20 cellular contexts compared by ENCODE assay signal in genomic region chr20:62135573-62136266, GRCh38. TPM values are rescaled to one million over a fixed set of nuclear protein-coding genes. Genes with fewer than 3 reads are reported as not detected.
A peak's percentile ranks its signal among the peaks of the same experiment; 100 is the strongest.
DNase-seq lines count a peak whose midpoint lies in the region; ATAC-seq, FAIRE-seq and TF ChIP-seq lines count a peak whose summit lies in the region.
"Had no signal": no experiment of that assay in that cellular context is flagged by ENCODE, and none has a peak within 500 bp of the region (broad histone marks: within the 10 kb centered on the region; RNA-seq: fewer than 3 reads in every experiment).

No MANE protein-coding gene starts in this region.

- peaks cover 62% of the 10 kb centered on the region for H3K36me3 Mint-ChIP-seq in activated CD4-positive, alpha-beta memory T cell treated with anti-CD3 and anti-CD28 coated beads for 36 hours
- peaks cover 86% of the 10 kb centered on the region for H3K36me3 Mint-ChIP-seq in activated CD4-positive, alpha-beta memory T cell treated with anti-CD3 and anti-CD28 coated beads, Interleukin-2, amount 10 ng/mL, durations not matched to agents 7 days and 5 days (ENCODE audit: low read depth)
- H3K36me3 Mint-ChIP-seq in stimulated activated naive B cell treated with anti-CD40 and anti-IgM and Interleukin-4, amounts not matched to agents 10 μg/mL and 1 μg/mL and 100 μg/mL, for 72 hours, result peaks cover 45 to 82% of the 10 kb centered on the region in 2 donors
- peaks cover 83% of the 10 kb centered on the region for H3K36me3 Mint-ChIP-seq in WTC11

- DNase-seq in activated CD4-positive, alpha-beta memory T cell treated with anti-CD3 and anti-CD28 coated beads for 36 hours, result no peak
- no peak for DNase-seq in activated CD4-positive, alpha-beta memory T cell treated with anti-CD3 and anti-CD28 coated beads, Interleukin-2, amount 10 ng/mL, durations not matched to agents 7 days and 5 days
- DNase-seq in RWPE2 (ENCODE audit: low spot score) (no peak), right lobe of liver (no peak), D721Med (ENCODE audit: insufficient read length, low spot score) (no peak), WTC11 (ENCODE audit: low spot score) (no peak), body of pancreas (no peak)
- DNase-seq in stimulated activated naive B cell treated with anti-CD40 and anti-IgM and Interleukin-4, amounts not matched to agents 10 μg/mL and 1 μg/mL and 100 μg/mL, for 72 hours, result no peak
- DNase-seq: 8988T; activated CD4-positive, alpha-beta T cell treated with anti-CD3 and anti-CD28 coated beads for 4 hours; activated naive CD4-positive, alpha-beta T cell treated with anti-CD3 and anti-CD28 coated beads, Interleukin-2, amount 50 U/mL, for 16 hours; left colon; NCI-H1436 treated with DMSO at 0.1 percent for 48 hours; NCI-H774; PC-9; small intestine; stimulated activated CD4-positive, alpha-beta T cell treated with anti-CD3 and anti-CD28 coated beads, Interleukin-4, amount 100 ng/mL, for 24 hours had no signal

- TF ChIP-seq POLR2A in right lobe of liver (IDR thresholded peaks at IDR 0.05) (no peak), body of pancreas (IDR thresholded peaks at IDR 0.05) (no peak)

- H3K27ac ChIP-seq in RWPE2 (ENCODE audit: poor library complexity, severe bottlenecking) (no peak overlapping the region), right lobe of liver (peak overlapping the region in 2 of 3 donors; percentile 3 to 47), body of pancreas (no peak overlapping the region)
- H3K27ac ChIP-seq: BLaER1, epithelial cell of prostate, PC-9 had no signal

- no peaks in the 10 kb centered on the region for H3K9me3 Mint-ChIP-seq in activated CD4-positive, alpha-beta memory T cell treated with anti-CD3 and anti-CD28 coated beads for 36 hours
- no peaks in the 10 kb centered on the region for H3K9me3 Mint-ChIP-seq in activated CD4-positive, alpha-beta memory T cell treated with anti-CD3 and anti-CD28 coated beads, Interleukin-2, amount 10 ng/mL, durations not matched to agents 7 days and 5 days
- no peaks in the 10 kb centered on the region for H3K9me3 Mint-ChIP-seq in stimulated activated naive B cell treated with anti-CD40 and anti-IgM and Interleukin-4, amounts not matched to agents 10 μg/mL and 1 μg/mL and 100 μg/mL, for 72 hours
- H3K9me3 Mint-ChIP-seq in WTC11, result no peaks in the 10 kb centered on the region
- H3K9me3 Mint-ChIP-seq: brain had no signal

- H3K36me3 ChIP-seq in RWPE2 (ENCODE audit: low read depth) (peaks cover 97% of the 10 kb centered on the region), right lobe of liver (peaks cover 23 to 76% (median 53%) of the 10 kb centered on the region in 4 donors), body of pancreas (replicated peaks in 1 of 2; ENCODE audit: insufficient read depth in 1 of 2, low read depth in 2 of 2) (peaks cover 20 to 48% of the 10 kb centered on the region in 2 donors)

- H3K4me1 ChIP-seq in RWPE2 (ENCODE audit: insufficient read depth, poor library complexity, severe bottlenecking), result no peaks in the 10 kb centered on the region
- H3K4me1 ChIP-seq in right lobe of liver, result peaks cover 0 to 20% (median 7%) of the 10 kb centered on the region in 4 donors
- peaks cover 7% of the 10 kb centered on the region for H3K4me1 ChIP-seq in body of pancreas

- H3K27me3 ChIP-seq in RWPE2 (ENCODE audit: insufficient read depth, poor library complexity, severe bottlenecking), result no peaks in the 10 kb centered on the region
- no peaks in the 10 kb centered on the region for H3K27me3 ChIP-seq in right lobe of liver
- H3K27me3 ChIP-seq in body of pancreas, result no peaks in the 10 kb centered on the region
- H3K27me3 ChIP-seq: BLaER1 had no signal

- POLR2A ChIA-PET in activated CD4-positive, alpha-beta memory T cell treated with anti-CD3 and anti-CD28 coated beads for 36 hours (lab: Charles Lee), result interaction anchor here (1.0 to 2.0 kb wide), 2 partner anchors 9 to 12 kb away, joined by 5 to 7 read pairs; no protein-coding TSS in a partner anchor
- POLR2A ChIA-PET in activated CD4-positive, alpha-beta memory T cell treated with anti-CD3 and anti-CD28 coated beads, Interleukin-2, amount 10 ng/mL, durations not matched to agents 7 days and 5 days (lab: Charles Lee), result interaction anchor here (0.7 to 4.6 kb wide), 6 partner anchors 9 to 125 kb away, joined by 3 to 22 read pairs (median 4); partner anchors contain the start of genes LSM14B and TAF4
- POLR2A ChIA-PET in WTC11 (lab: Charles Lee), result interaction anchor here (1.3 kb wide), 1 partner anchor 14 kb away, joined by 3 read pairs; no protein-coding TSS in a partner anchor

- WGBS in right lobe of liver (ENCODE audit: insufficient coverage, low coverage, low lambda C conversion rate, missing lambda C conversion rate), result 69% methylated on average over 5 of the region's 8 CpGs
- WGBS in body of pancreas, 2 donors, result 90 to 94% methylated on average over 7 to 8 of the region's 8 CpGs

- H3K4me3 ChIP-seq in RWPE2 (ENCODE audit: severe bottlenecking), result no peak overlapping the region
- H3K4me3 ChIP-seq in right lobe of liver, result no peak overlapping the region
- no peak overlapping the region for H3K4me3 ChIP-seq in body of pancreas
- H3K4me3 ChIP-seq: BLaER1, PC-9 had no signal

- no peak for TF ChIP-seq CTCF in RWPE2 (IDR thresholded peaks at IDR 0.05; ENCODE audit: poor library complexity, severe bottlenecking)
- no peak for TF ChIP-seq CTCF in right lobe of liver (IDR thresholded peaks at IDR 0.05)
- TF ChIP-seq CTCF in D721Med (IDR thresholded peaks at IDR 0.05; ENCODE audit: insufficient read depth, missing control alignments), result no peak
- no peak for TF ChIP-seq CTCF in WTC11 (IDR thresholded peaks at IDR 0.05)
- TF ChIP-seq CTCF in body of pancreas (IDR thresholded peaks at IDR 0.05), result no peak

- peaks cover 43% of the 10 kb centered on the region for H3K4me1 Mint-ChIP-seq in activated CD4-positive, alpha-beta memory T cell treated with anti-CD3 and anti-CD28 coated beads for 36 hours (ENCODE audit: low read depth)
- H3K4me1 Mint-ChIP-seq in activated CD4-positive, alpha-beta memory T cell treated with anti-CD3 and anti-CD28 coated beads, Interleukin-2, amount 10 ng/mL, durations not matched to agents 7 days and 5 days, result peaks cover 49% of the 10 kb centered on the region
- H3K4me1 Mint-ChIP-seq in stimulated activated naive B cell treated with anti-CD40 and anti-IgM and Interleukin-4, amounts not matched to agents 10 μg/mL and 1 μg/mL and 100 μg/mL, for 72 hours, result peaks cover 33 to 52% of the 10 kb centered on the region in 2 donors
- H3K4me1 Mint-ChIP-seq in WTC11, result no peaks in the 10 kb centered on the region

- CTCF ChIA-PET in activated CD4-positive, alpha-beta memory T cell treated with anti-CD3 and anti-CD28 coated beads for 36 hours (lab: Charles Lee), result interaction anchor here (0.8 to 2.2 kb wide), 7 partner anchors 9 to 131 kb away, joined by 3 to 22 read pairs (median 4); partner anchors contain the start of gene LSM14B
- CTCF ChIA-PET in activated CD4-positive, alpha-beta memory T cell treated with anti-CD3 and anti-CD28 coated beads, Interleukin-2, amount 10 ng/mL, durations not matched to agents 7 days and 5 days (lab: Charles Lee), result interaction anchor here (0.7 to 2.1 kb wide), 5 partner anchors 9 to 124 kb away, joined by 3 to 9 read pairs (median 5); partner anchors contain the start of gene LSM14B
- CTCF ChIA-PET in WTC11 (lab: Charles Lee), result interaction anchor here (1.0 to 2.4 kb wide), 4 partner anchors 21 to 125 kb away, joined by 3 to 21 read pairs (median 6); no protein-coding TSS in a partner anchor

- H3K4me3 Mint-ChIP-seq in activated CD4-positive, alpha-beta memory T cell treated with anti-CD3 and anti-CD28 coated beads for 36 hours, result no peak overlapping the region
- no peak overlapping the region for H3K4me3 Mint-ChIP-seq in activated CD4-positive, alpha-beta memory T cell treated with anti-CD3 and anti-CD28 coated beads, Interleukin-2, amount 10 ng/mL, durations not matched to agents 7 days and 5 days
- H3K4me3 Mint-ChIP-seq in stimulated activated naive B cell treated with anti-CD40 and anti-IgM and Interleukin-4, amounts not matched to agents 10 μg/mL and 1 μg/mL and 100 μg/mL, for 72 hours, result no peak overlapping the region
- no peak overlapping the region for H3K4me3 Mint-ChIP-seq in WTC11

- ATAC-seq in RWPE2 (ENCODE audit: low read depth) (0 out of 3 replicates have a peak, but pooled peaks have one; percentile 1), right lobe of liver (no peak), WTC11 (no peak), body of pancreas (no peak)
- ATAC-seq in stimulated activated naive B cell treated with anti-CD40 and anti-IgM and Interleukin-4, amounts not matched to agents 10 μg/mL and 1 μg/mL and 100 μg/mL, for 72 hours (replicated peaks), result no peak
- ATAC-seq: left colon had no signal

- intact Hi-C loops in activated CD4-positive, alpha-beta memory T cell treated with anti-CD3 and anti-CD28 coated beads for 36 hours (cut with micrococcal nuclease), result no loop called here
- intact Hi-C loops in right lobe of liver (cut with DNase I) (loop anchor here (5.0 to 10.0 kb wide), 2 partner anchors 68 to 121 kb away; partner anchors contain the start of gene TAF4 (in 1 of the 2)), body of pancreas (cut with DNase I) (loop anchor here (5.0 kb wide), 1 partner anchor 108 kb away; no protein-coding TSS in a partner anchor)

- H3K9me3 ChIP-seq in RWPE2 (ENCODE audit: severe bottlenecking) (no peaks in the 10 kb centered on the region), right lobe of liver (no peaks in the 10 kb centered on the region), body of pancreas (no peaks in the 10 kb centered on the region)
- H3K9me3 ChIP-seq: BLaER1 had no signal

- H3K27me3 Mint-ChIP-seq in activated CD4-positive, alpha-beta memory T cell treated with anti-CD3 and anti-CD28 coated beads for 36 hours, result no peaks in the 10 kb centered on the region
- H3K27me3 Mint-ChIP-seq in activated CD4-positive, alpha-beta memory T cell treated with anti-CD3 and anti-CD28 coated beads, Interleukin-2, amount 10 ng/mL, durations not matched to agents 7 days and 5 days, result no peaks in the 10 kb centered on the region
- H3K27me3 Mint-ChIP-seq in stimulated activated naive B cell treated with anti-CD40 and anti-IgM and Interleukin-4, amounts not matched to agents 10 μg/mL and 1 μg/mL and 100 μg/mL, for 72 hours, result no peaks in the 10 kb centered on the region
- no peaks in the 10 kb centered on the region for H3K27me3 Mint-ChIP-seq in WTC11 (ENCODE audit: low read depth)
- H3K27me3 Mint-ChIP-seq: brain had no signal

- peak overlapping the region; percentile 32 for H3K27ac Mint-ChIP-seq in activated CD4-positive, alpha-beta memory T cell treated with anti-CD3 and anti-CD28 coated beads for 36 hours
- H3K27ac Mint-ChIP-seq in activated CD4-positive, alpha-beta memory T cell treated with anti-CD3 and anti-CD28 coated beads, Interleukin-2, amount 10 ng/mL, durations not matched to agents 7 days and 5 days, result no peak overlapping the region
- peak overlapping the region; percentile 37 for H3K27ac Mint-ChIP-seq in stimulated activated naive B cell treated with anti-CD40 and anti-IgM and Interleukin-4, amounts not matched to agents 10 μg/mL and 1 μg/mL and 100 μg/mL, for 72 hours
- no peak overlapping the region for H3K27ac Mint-ChIP-seq in WTC11

- no peak for FAIRE-seq in D721Med (lab: Jason Lieb, UNC)
- FAIRE-seq: small intestine had no signal

RNA-seq across cellular contexts. Expression of gene PSMA7, which starts 7.5 kb away (rescaled TPM):
- 100 to 1,000 TPM; 301 to 316 TPM for total RNA-seq in activated CD4-positive, alpha-beta memory T cell treated with anti-CD3 and anti-CD28 coated beads for 36 hours
- 100 to 1,000 TPM; 243 to 246 TPM for total RNA-seq in activated CD4-positive, alpha-beta memory T cell treated with anti-CD3 and anti-CD28 coated beads, Interleukin-2, amount 10 ng/mL, durations not matched to agents 7 days and 5 days
- total RNA-seq in right lobe of liver, result 100 to 1,000 TPM; 108 to 268 (median 116) TPM
- 315 to 364 TPM (median 321 TPM) in 3 replicates for total RNA-seq in WTC11 (2021)
- 100 to 1,000 TPM; 174 to 176 TPM for total RNA-seq in body of pancreas

RNA-seq across cellular contexts. Expression of gene SS18L1, which starts 7.8 kb away (rescaled TPM):
- 10 to 100 TPM; 13.7 to 15.2 TPM for total RNA-seq in activated CD4-positive, alpha-beta memory T cell treated with anti-CD3 and anti-CD28 coated beads for 36 hours
- total RNA-seq in activated CD4-positive, alpha-beta memory T cell treated with anti-CD3 and anti-CD28 coated beads, Interleukin-2, amount 10 ng/mL, durations not matched to agents 7 days and 5 days, result 10 to 100 TPM; 15.1 to 16.7 TPM
- total RNA-seq in right lobe of liver, result 10 to 100 TPM; 14.1 to 26.5 (median 23.7) TPM
- 29.4 to 34.1 TPM (median 29.8 TPM) in 3 replicates for total RNA-seq in WTC11 (2021)
- total RNA-seq in body of pancreas, result 10 to 100 TPM; 11.4 to 14.5 TPM

RNA-seq across cellular contexts. Expression of gene LSM14B, which starts 13.4 kb away (rescaled TPM):
- total RNA-seq in activated CD4-positive, alpha-beta memory T cell treated with anti-CD3 and anti-CD28 coated beads for 36 hours, result 10 to 100 TPM; 33.4 to 35.1 TPM
- total RNA-seq in activated CD4-positive, alpha-beta memory T cell treated with anti-CD3 and anti-CD28 coated beads, Interleukin-2, amount 10 ng/mL, durations not matched to agents 7 days and 5 days, result 10 to 100 TPM; 38.9 to 39.0 TPM
- total RNA-seq in right lobe of liver, result 10 to 100 TPM in 5 of 6 experiments, 1 to 10 TPM in 1; 9.5 to 19.8 (median 14.2) TPM
- total RNA-seq in WTC11 (2021), result 67.4 to 73.5 TPM (median 69.7 TPM) in 3 replicates
- 10 to 100 TPM; 11.5 to 12.2 TPM for total RNA-seq in body of pancreas

RNA-seq across cellular contexts. Expression of gene MTG2, which starts 47.1 kb away (rescaled TPM):
- 10 to 100 TPM; 31.4 to 32.5 TPM for total RNA-seq in activated CD4-positive, alpha-beta memory T cell treated with anti-CD3 and anti-CD28 coated beads for 36 hours
- total RNA-seq in activated CD4-positive, alpha-beta memory T cell treated with anti-CD3 and anti-CD28 coated beads, Interleukin-2, amount 10 ng/mL, durations not matched to agents 7 days and 5 days, result 10 to 100 TPM; 25.6 to 27.2 TPM
- total RNA-seq in right lobe of liver (10 to 100 TPM; 27.0 to 45.6 (median 31.8) TPM), WTC11 (2021) (26.6 to 33.0 TPM (median 27.9 TPM) in 3 replicates), body of pancreas (10 to 100 TPM in 1 of 2 donors, 1 to 10 TPM in 1; 8.8 to 16.5 TPM)

Comparison
In these comparisons a context has a peak if more than half of its experiments do, and no peak if none do; other contexts are left out.
1. H3K27ac Mint-ChIP-seq: peak in activated CD4-positive, alpha-beta memory T cell treated with anti-CD3 and anti-CD28 coated beads for 36 hours (single experiment) and stimulated activated naive B cell treated with anti-CD40 and anti-IgM and Interleukin-4, amounts not matched to agents 10 μg/mL and 1 μg/mL and 100 μg/mL, for 72 hours (single experiment); none in activated CD4-positive, alpha-beta memory T cell treated with anti-CD3 and anti-CD28 coated beads, Interleukin-2, amount 10 ng/mL, durations not matched to agents 7 days and 5 days (single experiment) and WTC11 (single experiment).
2. H3K27ac ChIP-seq: peak in right lobe of liver (2 of 3); none in RWPE2 (single experiment) and body of pancreas (0 of 4).